ENCODE assay signal across 18 cellular contexts in genomic region chr2:78408795-78409118, GRCh38.
"Had no signal": no experiment of that assay in that cellular context is flagged by ENCODE, and none has a peak within 500 bp of the region (broad histone marks: within the 10 kb centered on the region; RNA-seq: fewer than 3 reads in every experiment).

No MANE protein-coding gene starts in this region.

- H3K36me3 ChIP-seq: adrenal gland, cardiac muscle cell, right atrium auricular region, transverse colon had no signal

- H3K9me3 Mint-ChIP-seq: WTC11 had no signal

- H3K4me3 ChIP-seq: adrenal gland, cardiac muscle cell, right atrium auricular region, transverse colon had no signal

- H3K4me1 Mint-ChIP-seq: activated naive CD4-positive, alpha-beta T cell treated with anti-CD3 and anti-CD28 coated beads, Interleukin-2, amount 50 U/mL, for 24 hours; WTC11 had no signal

- H3K27ac ChIP-seq: adrenal gland, cardiac muscle cell, right atrium auricular region, transverse colon had no signal

- ATAC-seq: activated CD8-positive, alpha-beta T cell treated with anti-CD3 and anti-CD28 coated beads for 36 hours; activated T-cell treated with anti-CD3 and anti-CD28 coated beads, Interleukin-2, amount 50 U/mL, for 4 hours; left ventricle myocardium superior; WTC11 had no signal

- H3K36me3 Mint-ChIP-seq: activated naive CD4-positive, alpha-beta T cell treated with anti-CD3 and anti-CD28 coated beads, Interleukin-2, amount 50 U/mL, for 24 hours; WTC11 had no signal

- DNase-seq: activated CD4-positive, alpha-beta T cell treated with anti-CD3 and anti-CD28 coated beads for 4 hours; activated CD8-positive, alpha-beta T cell treated with anti-CD3 and anti-CD28 coated beads for 36 hours; activated effector memory CD4-positive, alpha-beta T cell treated with Interleukin-2 at 50 U/mL for 16 hours; activated T-cell treated with anti-CD3 and anti-CD28 coated beads, Interleukin-2, amount 50 U/mL, for 4 hours; hippocampal formation; left ventricle myocardium superior; mesenchymal stem cell; stimulated activated CD4-positive, alpha-beta T cell treated with anti-CD3 and anti-CD28 coated beads, Interleukin-15, amount 100 ng/mL, for 24 hours; stimulated activated CD4-positive, alpha-beta T cell treated with anti-CD3 and anti-CD28 coated beads, Interleukin-4, amount 100 ng/mL, for 1 hour; stimulated activated naive CD4-positive, alpha-beta T cell treated with Interleukin-2 at 50 U/mL for 16 hours; substantia nigra; transverse colon had no signal

- H3K27me3 Mint-ChIP-seq: activated CD8-positive, alpha-beta T cell treated with anti-CD3 and anti-CD28 coated beads for 36 hours; activated naive CD4-positive, alpha-beta T cell treated with anti-CD3 and anti-CD28 coated beads, Interleukin-2, amount 50 U/mL, for 24 hours; natural killer cell treated with Interleukin-12 subunit alpha and Interleukin-12 subunit beta and Interleukin-15 and Interleukin-18, amount 100 ng/mL, for 72 hours had no signal

- H3K9me3 ChIP-seq: adrenal gland, right atrium auricular region, transverse colon had no signal

- H3K27me3 ChIP-seq: adrenal gland, cardiac muscle cell, right atrium auricular region, transverse colon had no signal

- H3K27ac Mint-ChIP-seq: activated CD8-positive, alpha-beta T cell treated with anti-CD3 and anti-CD28 coated beads for 36 hours; activated naive CD4-positive, alpha-beta T cell treated with anti-CD3 and anti-CD28 coated beads, Interleukin-2, amount 50 U/mL, for 24 hours; natural killer cell treated with Interleukin-12 subunit alpha and Interleukin-12 subunit beta and Interleukin-15 and Interleukin-18, amount 100 ng/mL, for 72 hours; WTC11 had no signal

- H3K4me3 Mint-ChIP-seq: activated CD8-positive, alpha-beta T cell treated with anti-CD3 and anti-CD28 coated beads for 36 hours; activated naive CD4-positive, alpha-beta T cell treated with anti-CD3 and anti-CD28 coated beads, Interleukin-2, amount 50 U/mL, for 24 hours; activated T-cell treated with anti-CD3 and anti-CD28 coated beads, Interleukin-2, amount 50 U/mL, for 4 hours; natural killer cell treated with Interleukin-12 subunit alpha and Interleukin-12 subunit beta and Interleukin-15 and Interleukin-18, amount 100 ng/mL, for 72 hours; WTC11 had no signal

- H3K4me1 ChIP-seq: adrenal gland, right atrium auricular region, transverse colon had no signal
